22 cellular contexts compared by ENCODE assay signal in the genomic region with DNA sequence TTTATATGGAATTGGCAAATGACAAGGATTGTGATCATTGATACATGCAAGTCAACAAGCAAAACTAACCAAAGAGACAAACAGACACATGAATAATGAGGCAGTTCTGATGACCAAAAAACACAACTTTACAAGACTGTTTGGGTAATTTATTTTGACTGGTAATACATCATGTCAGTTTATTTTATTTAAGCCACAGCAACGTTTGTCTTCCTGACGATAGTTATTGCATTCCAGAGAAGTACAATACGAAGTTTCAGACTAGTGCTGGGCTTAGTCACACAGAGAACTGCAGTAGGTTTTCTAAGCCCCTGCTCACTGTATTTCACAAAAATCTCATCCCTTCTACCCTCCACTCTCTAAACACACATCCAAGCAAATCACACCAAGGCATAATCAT.
DNase-seq lines count a peak whose midpoint lies in the region; ATAC-seq and TF ChIP-seq lines count a peak whose summit lies in the region.
"Had no signal": no experiment of that assay in that cellular context is flagged by ENCODE, and none has a peak within 500 bp of the region (broad histone marks: within the 10 kb centered on the region; RNA-seq: fewer than 3 reads in every experiment).

No MANE protein-coding gene starts in this region.

- 0 out of 2 replicates have a peak, but pooled peaks cover 6% of the 10 kb centered on the region for H3K9me2 ChIP-seq in GM23248 (ENCODE audit: insufficient read depth)

- 25 to 39% methylated on average over 3 of the region's 3 CpGs for WGBS in GM23248 (ENCODE audit: low coverage in 1 of 2, low lambda C conversion rate in 2 of 2, missing lambda C conversion rate in 2 of 2), 2 experiments
- WGBS in sigmoid colon, 2 donors = 43 to 62% methylated on average over 3 of the region's 3 CpGs

- H3K79me2 ChIP-seq in GM23248 (ENCODE audit: insufficient read depth) = no peaks in the 10 kb centered on the region

- H3K4me3 ChIP-seq in GM23248 (no peak overlapping the region), foreskin fibroblast (ENCODE audit: low read depth in 1 of 2, low read length in 2 of 2) (no peak overlapping the region), sigmoid colon (no peak overlapping the region)

- peaks cover 4% of the 10 kb centered on the region for H3K9me3 Mint-ChIP-seq in activated T-helper 17 cell treated with anti-CD3 and anti-CD28 coated beads, Interleukin-2, amount 50 U/mL, for 72 hours
- H3K9me3 Mint-ChIP-seq: activated T-helper 1 cell treated with anti-CD3 and anti-CD28 coated beads, Interleukin-12 subunit alpha, Interleukin-12 subunit beta, Interleukin-2, Interleukin-4 antibody, amounts not matched to agents 30 ng/mL and 10 ng/mL and 1 ng/mL, durations not matched to agents 14 hours and 24 hours and 36 hours; central memory CD8-positive, alpha-beta T cell; memory B cell had no signal

- no peaks in the 10 kb centered on the region for H4K20me1 ChIP-seq in GM23248 (ENCODE audit: insufficient read depth)

- no peak for TF ChIP-seq CTCF in foreskin fibroblast (IDR thresholded peaks at IDR 0.05; ENCODE audit: low read depth, low read length)
- TF ChIP-seq CTCF in sigmoid colon (IDR thresholded peaks at IDR 0.05) = no peak

- H3K27ac ChIP-seq in GM23248 (no peak overlapping the region), sigmoid colon (peak overlapping the region in 3 of 4 donors; percentile 25 to 74 (median 63))
- H3K27ac ChIP-seq: neutrophil had no signal

- no peaks in the 10 kb centered on the region for H3K36me3 Mint-ChIP-seq in activated T-helper 17 cell treated with anti-CD3 and anti-CD28 coated beads, Interleukin-2, amount 50 U/mL, for 72 hours (ENCODE audit: low read depth)
- H3K36me3 Mint-ChIP-seq: memory B cell had no signal

- H3K9ac ChIP-seq in GM23248 = no peak overlapping the region

- H2AFZ ChIP-seq in GM23248 = no peak overlapping the region

- no peak overlapping the region for H3K27ac Mint-ChIP-seq in activated T-helper 17 cell treated with anti-CD3 and anti-CD28 coated beads, Interleukin-2, amount 50 U/mL, for 72 hours
- H3K27ac Mint-ChIP-seq: memory B cell; stimulated activated naive CD8-positive, alpha-beta T cell treated with anti-CD3 and anti-CD28 coated beads, Interleukin-15, Interleukin-2, amounts not matched to agents 100 ng/mL and 50 ng/mL, for 24 hours had no signal

- H3K27me3 ChIP-seq in GM23248 (replicated peaks; ENCODE audit: insufficient read depth) (no peaks in the 10 kb centered on the region), sigmoid colon (no peaks in the 10 kb centered on the region)
- H3K27me3 ChIP-seq: neutrophil had no signal

- H3K4me1 Mint-ChIP-seq in activated T-helper 17 cell treated with anti-CD3 and anti-CD28 coated beads, Interleukin-2, amount 50 U/mL, for 72 hours = peaks cover 44% of the 10 kb centered on the region
- H3K4me1 Mint-ChIP-seq: memory B cell had no signal

- no peak overlapping the region for H3K4me2 ChIP-seq in GM23248 (ENCODE audit: unreplicated experiment)

- intact Hi-C loops in sigmoid colon (cut with DNase I) = no loop called here

- peaks cover 15% of the 10 kb centered on the region; the same call in 1 of the 2 replicates for H3F3A ChIP-seq in GM23248 (ENCODE audit: insufficient read depth)

- H3K4me1 ChIP-seq in GM23248 (ENCODE audit: insufficient read depth) = peaks cover 28% of the 10 kb centered on the region
- peaks cover 0 to 72% (median 64%) of the 10 kb centered on the region in 4 donors for H3K4me1 ChIP-seq in sigmoid colon

- H3K4me3 Mint-ChIP-seq in activated T-helper 17 cell treated with anti-CD3 and anti-CD28 coated beads, Interleukin-2, amount 50 U/mL, for 72 hours = peak overlapping the region; percentile 12
- H3K4me3 Mint-ChIP-seq: activated T-helper 1 cell treated with anti-CD3 and anti-CD28 coated beads, Interleukin-12 subunit alpha, Interleukin-12 subunit beta, Interleukin-2, Interleukin-4 antibody, amounts not matched to agents 30 ng/mL and 10 ng/mL and 1 ng/mL, durations not matched to agents 14 hours and 24 hours and 36 hours; central memory CD8-positive, alpha-beta T cell; memory B cell; stimulated activated naive CD8-positive, alpha-beta T cell treated with anti-CD3 and anti-CD28 coated beads, Interleukin-15, Interleukin-2, amounts not matched to agents 100 ng/mL and 50 ng/mL, for 24 hours had no signal

- H3K9me3 ChIP-seq in GM23248 (ENCODE audit: low read depth) = no peaks in the 10 kb centered on the region
- H3K9me3 ChIP-seq in sigmoid colon = no peaks in the 10 kb centered on the region
- H3K9me3 ChIP-seq: neutrophil had no signal

- H3K36me3 ChIP-seq in GM23248 (ENCODE audit: low read depth) (no peaks in the 10 kb centered on the region), sigmoid colon (no peaks in the 10 kb centered on the region)
- H3K36me3 ChIP-seq: neutrophil had no signal

- no peak for TF ChIP-seq EP300 in sigmoid colon (IDR thresholded peaks at IDR 0.05)

- no peaks in the 10 kb centered on the region for H3K27me3 Mint-ChIP-seq in activated T-helper 17 cell treated with anti-CD3 and anti-CD28 coated beads, Interleukin-2, amount 50 U/mL, for 72 hours
- H3K27me3 Mint-ChIP-seq: central memory CD8-positive, alpha-beta T cell; memory B cell; stimulated activated naive CD8-positive, alpha-beta T cell treated with anti-CD3 and anti-CD28 coated beads, Interleukin-15, Interleukin-2, amounts not matched to agents 100 ng/mL and 50 ng/mL, for 24 hours had no signal

- in situ Hi-C loops in GM23248 (cut with MboI) = no loop called here

- DNase-seq in GM23248 (peak; percentile 22), foreskin fibroblast (peak; percentile 44 to 59), sigmoid colon (no peak), DMS153 (lab: John Stamatoyannopoulos, UW) (no peak)
- DNase-seq: activated CD8-positive, alpha-beta memory T cell treated with anti-CD3 and anti-CD28 coated beads for 24 hours; effector memory CD4-positive, alpha-beta T cell; hippocampal formation; kidney; NCI-H1417 treated with DMSO at 0.1 percent for 48 hours; NCI-H2171 treated with DMSO at 0.1 percent for 48 hours; NCI-H748 treated with DMSO at 0.1 percent for 48 hours; SHP77 treated with DMSO at 0.1 percent for 48 hours had no signal

- ATAC-seq in activated T-helper 17 cell treated with anti-CD3 and anti-CD28 coated beads, Interleukin-2, amount 50 U/mL, for 72 hours (replicated peaks) = no peak
- ATAC-seq in GM21526 (IDR thresholded peaks at IDR 0.05; ENCODE audit: low FRiP score, unreplicated experiment) (no peak), GM19395 (IDR thresholded peaks at IDR 0.05; ENCODE audit: unreplicated experiment) (no peak), HG03354 (IDR thresholded peaks at IDR 0.05; ENCODE audit: poor library complexity, severe bottlenecking, unreplicated experiment) (no peak)
- ATAC-seq: activated CD4-positive, CD25-positive, alpha-beta regulatory T cell treated with anti-CD3 and anti-CD28 coated beads, Interleukin-2, amount 50 U/mL, for 24 hours had no signal

- no peak for TF ChIP-seq POLR2A in sigmoid colon (IDR thresholded peaks at IDR 0.05)

Comparison
In these comparisons a context has a peak if more than half of its experiments do, and no peak if none do; other contexts are left out.
1. DNase-seq: peak in GM23248 (single experiment) and foreskin fibroblast (2 of 2); none in sigmoid colon (single experiment) and DMS153 (single experiment).